ENCODE assay signal across 22 cellular contexts in the genomic region with DNA sequence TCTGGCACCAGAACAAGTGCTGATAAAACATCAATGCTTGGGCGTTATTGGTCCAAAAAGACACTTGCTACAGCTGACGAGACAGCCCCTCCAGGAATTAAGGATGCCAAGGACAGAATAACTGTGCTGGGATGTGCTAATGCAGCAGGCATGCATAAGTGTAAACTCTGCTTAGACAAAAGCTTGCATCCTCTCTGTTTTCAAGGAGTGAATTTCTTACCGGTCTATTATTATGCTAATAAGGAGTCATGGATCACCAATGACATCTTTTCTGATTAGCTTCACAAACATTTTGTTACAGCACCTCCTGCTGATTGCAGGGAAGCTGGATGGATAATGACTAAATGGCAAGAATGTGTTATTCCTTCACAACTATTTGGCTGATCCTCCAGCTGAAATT.
DNase-seq lines count a peak whose midpoint lies in the region; ATAC-seq and TF ChIP-seq lines count a peak whose summit lies in the region.
"Had no signal": no experiment of that assay in that cellular context is flagged by ENCODE, and none has a peak within 500 bp of the region (broad histone marks: within the 10 kb centered on the region; RNA-seq: fewer than 3 reads in every experiment).

No MANE protein-coding gene starts in this region.

- H3K4me3 ChIP-seq in H7 (ENCODE audit: insufficient read depth, low read depth, low read length) (no peak overlapping the region), NT2/D1 (ENCODE audit: insufficient read length, low read depth) (no peak overlapping the region), neural progenitor cell (no peak overlapping the region)
- H3K4me3 ChIP-seq: A549, MG63, SJCRH30 had no signal

- H3K36me3 ChIP-seq in H7 (replicated peaks; ENCODE audit: control insufficient read depth, insufficient read depth, low read length) = no peaks in the 10 kb centered on the region
- H3K36me3 ChIP-seq in NT2/D1 (ENCODE audit: insufficient read depth, insufficient read length, low read length) = no peaks in the 10 kb centered on the region
- no peaks in the 10 kb centered on the region for H3K36me3 ChIP-seq in neural progenitor cell
- H3K36me3 ChIP-seq: BE2C, MG63, SJCRH30 had no signal

- H3K27ac Mint-ChIP-seq in neural progenitor cell = no peak overlapping the region
- no peak overlapping the region for H3K27ac Mint-ChIP-seq in stimulated activated effector memory CD8-positive, alpha-beta T cell treated with anti-CD3 and anti-CD28 coated beads, Interleukin-12 subunit alpha, Interleukin-12 subunit beta, amount 100 ng/mL, for 72 hours
- H3K27ac Mint-ChIP-seq: T-cell had no signal

- H3F3A ChIP-seq in neural progenitor cell (ENCODE audit: low read depth) = peaks cover 5% of the 10 kb centered on the region

- no peak overlapping the region for H3K9ac ChIP-seq in NT2/D1 (ENCODE audit: insufficient read length, low read depth)
- no peak overlapping the region for H3K9ac ChIP-seq in neural progenitor cell

- TF ChIP-seq CTCF in neural progenitor cell (IDR thresholded peaks at IDR 0.05) (no peak), RWPE1 (conservative IDR thresholded peaks at IDR 0.05; ENCODE audit: low read depth) (no peak)

- CTCF ChIA-PET in RWPE1 (lab: Yijun Ruan, JAX) = no interaction called here

- no peaks in the 10 kb centered on the region for H3K27me3 ChIP-seq in H7 (ENCODE audit: control insufficient read depth, insufficient read depth, low read length)
- no peaks in the 10 kb centered on the region for H3K27me3 ChIP-seq in NT2/D1 (ENCODE audit: insufficient read depth, insufficient read length)
- H3K27me3 ChIP-seq in neural progenitor cell = no peaks in the 10 kb centered on the region
- H3K27me3 ChIP-seq: BE2C, MG63, SJCRH30 had no signal

- DNase-seq in H7 = peak; percentile 38
- peak; percentile 68 for DNase-seq in NT2/D1 (ENCODE audit: low read depth, low spot score)
- DNase-seq in iPS DF 4.7 (ENCODE audit: extremely low read depth, low spot score) = peak; percentile 41
- peak; percentile 34 for DNase-seq in neural progenitor cell (ENCODE audit: low spot score)
- no peak for DNase-seq in stimulated activated effector memory CD8-positive, alpha-beta T cell treated with anti-CD3 and anti-CD28 coated beads, Interleukin-12 subunit alpha, Interleukin-12 subunit beta, amount 100 ng/mL, for 72 hours (ENCODE audit: low spot score in 2 of 2)
- DNase-seq in RWPE1 (ENCODE audit: low spot score) = no peak
- no peak for DNase-seq in D341Med (ENCODE audit: low spot score)
- DNase-seq: BE2C, COR-L47, DND-41, Kasumi-1, MG63, NCI-H1417, NCI-H1694 treated with DMSO at 0.1 percent for 48 hours, NCI-H2227 treated with DMSO at 0.1 percent for 48 hours, NCI-H510A, NCI-H748 treated with DMSO at 0.1 percent for 48 hours, SJCRH30, T-cell had no signal

- peaks cover 3% of the 10 kb centered on the region for H3K4me1 Mint-ChIP-seq in neural progenitor cell
- no peaks in the 10 kb centered on the region for H3K4me1 Mint-ChIP-seq in stimulated activated effector memory CD8-positive, alpha-beta T cell treated with anti-CD3 and anti-CD28 coated beads, Interleukin-12 subunit alpha, Interleukin-12 subunit beta, amount 100 ng/mL, for 72 hours
- H3K4me1 Mint-ChIP-seq: T-cell had no signal

- H3K27ac ChIP-seq in neural progenitor cell (no peak overlapping the region), RWPE1 (no peak overlapping the region)
- H3K27ac ChIP-seq: A549, SJCRH30 had no signal

- ATAC-seq in stimulated activated effector memory CD8-positive, alpha-beta T cell treated with anti-CD3 and anti-CD28 coated beads, Interleukin-12 subunit alpha, Interleukin-12 subunit beta, amount 100 ng/mL, for 72 hours = no peak
- ATAC-seq: A549, HCT116, Panc1, T-cell had no signal

- no peak overlapping the region for H2AFZ ChIP-seq in neural progenitor cell (replicated peaks)

- no peaks in the 10 kb centered on the region for H3K27me3 Mint-ChIP-seq in neural progenitor cell (ENCODE audit: insufficient read depth, low read depth)
- H3K27me3 Mint-ChIP-seq: T-cell had no signal

- POLR2A ChIA-PET in RWPE1 (lab: Yijun Ruan, JAX; ENCODE audit: low non-redundant PET) = no interaction called here

- H3K4me2 ChIP-seq in neural progenitor cell = no peak overlapping the region
- H3K4me2 ChIP-seq: A549 had no signal

- H3K9me3 ChIP-seq in NT2/D1 (ENCODE audit: insufficient read depth, low read length) = 0 out of 2 replicates have a peak, but pooled peaks cover 4% of the 10 kb centered on the region
- no peaks in the 10 kb centered on the region for H3K9me3 ChIP-seq in neural progenitor cell (ENCODE audit: low read depth)
- H3K9me3 ChIP-seq: A549, BE2C, MG63, SJCRH30 had no signal

- no peaks in the 10 kb centered on the region for H3K4me1 ChIP-seq in NT2/D1 (ENCODE audit: insufficient read depth, insufficient read length)
- peaks cover 23% of the 10 kb centered on the region for H3K4me1 ChIP-seq in neural progenitor cell
- H3K4me1 ChIP-seq: A549, BE2C, SJCRH30 had no signal

- H3K36me3 Mint-ChIP-seq in neural progenitor cell = no peaks in the 10 kb centered on the region
- H3K36me3 Mint-ChIP-seq in stimulated activated effector memory CD8-positive, alpha-beta T cell treated with anti-CD3 and anti-CD28 coated beads, Interleukin-12 subunit alpha, Interleukin-12 subunit beta, amount 100 ng/mL, for 72 hours = no peaks in the 10 kb centered on the region

- H3K79me2 ChIP-seq in neural progenitor cell (ENCODE audit: low read depth) = no peaks in the 10 kb centered on the region

- no peak overlapping the region for H3K4me3 Mint-ChIP-seq in neural progenitor cell
- H3K4me3 Mint-ChIP-seq in stimulated activated effector memory CD8-positive, alpha-beta T cell treated with anti-CD3 and anti-CD28 coated beads, Interleukin-12 subunit alpha, Interleukin-12 subunit beta, amount 100 ng/mL, for 72 hours = no peak overlapping the region
- H3K4me3 Mint-ChIP-seq: T-cell had no signal

- no peaks in the 10 kb centered on the region for H3K9me3 Mint-ChIP-seq in neural progenitor cell
- H3K9me3 Mint-ChIP-seq in stimulated activated effector memory CD8-positive, alpha-beta T cell treated with anti-CD3 and anti-CD28 coated beads, Interleukin-12 subunit alpha, Interleukin-12 subunit beta, amount 100 ng/mL, for 72 hours = peaks cover 6% of the 10 kb centered on the region

- no peaks in the 10 kb centered on the region for H4K20me1 ChIP-seq in neural progenitor cell (ENCODE audit: low read depth)

Comparison
In these comparisons a context has a peak if more than half of its experiments do, and no peak if none do; other contexts are left out.
1. DNase-seq: peak in H7 (single experiment), NT2/D1 (single experiment), iPS DF 4.7 (single experiment) and neural progenitor cell (single experiment); none in stimulated activated effector memory CD8-positive, alpha-beta T cell treated with anti-CD3 and anti-CD28 coated beads, Interleukin-12 subunit alpha, Interleukin-12 subunit beta, amount 100 ng/mL, for 72 hours (0 of 2), RWPE1 (single experiment) and D341Med (single experiment).